9 cellular contexts compared by ENCODE assay signal in the genomic region with DNA sequence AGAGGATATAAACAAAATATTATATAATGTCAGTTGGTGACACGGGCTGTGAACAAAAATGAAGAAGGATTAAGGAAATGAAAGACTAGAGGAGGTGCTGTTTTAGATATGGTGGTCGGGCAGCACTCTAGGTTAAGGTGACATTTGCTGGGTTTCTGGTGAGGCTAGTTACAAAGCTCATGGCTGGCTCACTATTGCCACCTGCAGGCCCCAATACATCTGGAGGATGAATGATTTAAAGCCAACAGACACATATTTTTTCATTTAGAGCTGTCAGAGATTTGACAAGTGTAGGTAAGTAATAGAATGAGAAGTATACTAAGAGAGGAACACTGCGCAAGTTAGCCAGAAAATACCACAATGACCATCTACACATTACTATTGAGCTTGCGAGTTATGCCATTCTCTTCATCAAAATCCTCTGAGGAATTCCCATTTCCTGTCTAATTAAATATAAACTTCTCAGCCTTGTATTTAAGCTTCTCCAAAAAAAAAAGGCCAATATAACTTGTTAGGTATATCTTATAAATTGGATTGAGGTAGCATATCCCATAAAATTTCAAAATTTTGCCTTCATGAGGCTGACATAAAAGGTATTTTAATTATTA. TPM values are rescaled to one million over a fixed set of nuclear protein-coding genes. Genes with fewer than 3 reads are reported as not detected.
DNase-seq lines count a peak whose midpoint lies in the region; ATAC-seq and TF ChIP-seq lines count a peak whose summit lies in the region.
"Had no signal": no experiment of that assay in that cellular context is flagged by ENCODE, and none has a peak within 500 bp of the region (broad histone marks: within the 10 kb centered on the region; RNA-seq: fewer than 3 reads in every experiment).

No MANE protein-coding gene starts in this region.

- TF ChIP-seq POLR2A in right lobe of liver (IDR thresholded peaks at IDR 0.05): no peak

- no peak overlapping the region for H3K27ac Mint-ChIP-seq in stimulated activated naive B cell treated with anti-CD40 and anti-IgM and Interleukin-4, amounts not matched to agents 10 μg/mL and 1 μg/mL and 100 μg/mL, for 72 hours

- H3K36me3 ChIP-seq in WERI-Rb-1: no peaks in the 10 kb centered on the region
- no peaks in the 10 kb centered on the region for H3K36me3 ChIP-seq in right lobe of liver

- H3K27ac ChIP-seq in WERI-Rb-1: no peak overlapping the region
- H3K27ac ChIP-seq in right lobe of liver: peak overlapping the region; percentile 55 to 94 (median 75)
- H3K27ac ChIP-seq: skin epidermis had no signal

- ATAC-seq in Right ventricle myocardium superior (ENCODE audit: poor library complexity) (no peak), right lobe of liver (peak; percentile 40 to 80 (median 64))
- ATAC-seq in stimulated activated naive B cell treated with anti-CD40 and anti-IgM and Interleukin-4, amounts not matched to agents 10 μg/mL and 1 μg/mL and 100 μg/mL, for 72 hours (replicated peaks): peak; percentile 89 to 90

- 14% methylated on average over 4 of the region's 4 CpGs for WGBS in right lobe of liver (ENCODE audit: insufficient coverage, low coverage, low lambda C conversion rate, missing lambda C conversion rate)

- peaks cover 0 to 56% (median 19%) of the 10 kb centered on the region in 4 donors for H3K4me1 ChIP-seq in right lobe of liver

- intact Hi-C loops in Right ventricle myocardium superior (cut with DNase I): loop anchor here (5.0 kb wide), 1 partner anchor 67 kb away; a partner anchor contains a TSS
- intact Hi-C loops in cardiac septum (cut with DNase I): no loop called here
- intact Hi-C loops in right lobe of liver (cut with DNase I): loop anchor here in 1 of 2 donors (5.0 kb wide), 1 partner anchor 57 kb away; a partner anchor contains a TSS

- H3K4me1 Mint-ChIP-seq in stimulated activated naive B cell treated with anti-CD40 and anti-IgM and Interleukin-4, amounts not matched to agents 10 μg/mL and 1 μg/mL and 100 μg/mL, for 72 hours: peaks cover 10 to 12% of the 10 kb centered on the region in 2 donors

- H3K9me3 ChIP-seq in WERI-Rb-1 (ENCODE audit: severe bottlenecking): no peaks in the 10 kb centered on the region
- no peaks in the 10 kb centered on the region for H3K9me3 ChIP-seq in right lobe of liver

- POLR2A ChIA-PET in HEK293T (lab: Yijun Ruan, JAX): interaction anchor here (1.6 kb wide), 1 partner anchor 68 kb away, joined by 13 read pairs; a partner anchor contains a TSS

- H3K27me3 ChIP-seq in WERI-Rb-1 (ENCODE audit: insufficient read depth, low read depth, severe bottlenecking) (peaks cover 8% of the 10 kb centered on the region), right lobe of liver (no peaks in the 10 kb centered on the region)

- H3K9me3 Mint-ChIP-seq in stimulated activated naive B cell treated with anti-CD40 and anti-IgM and Interleukin-4, amounts not matched to agents 10 μg/mL and 1 μg/mL and 100 μg/mL, for 72 hours: peaks cover 0 to 2% of the 10 kb centered on the region in 2 donors

- no peaks in the 10 kb centered on the region for H3K36me3 Mint-ChIP-seq in stimulated activated naive B cell treated with anti-CD40 and anti-IgM and Interleukin-4, amounts not matched to agents 10 μg/mL and 1 μg/mL and 100 μg/mL, for 72 hours

- H3K4me3 ChIP-seq in WERI-Rb-1 (ENCODE audit: low read depth, low read length) (no peak overlapping the region), right lobe of liver (peak overlapping the region in 2 of 3 donors; percentile 10 to 11)
- H3K4me3 ChIP-seq: skin epidermis had no signal

- peak; percentile 79 for TF ChIP-seq CTCF in WERI-Rb-1 (IDR thresholded peaks at IDR 0.05; ENCODE audit: low read depth, low read length)
- peak; percentile 70 to 83 (median 76) for TF ChIP-seq CTCF in right lobe of liver (IDR thresholded peaks at IDR 0.05)

- H3K4me3 Mint-ChIP-seq in stimulated activated naive B cell treated with anti-CD40 and anti-IgM and Interleukin-4, amounts not matched to agents 10 μg/mL and 1 μg/mL and 100 μg/mL, for 72 hours: no peak overlapping the region

- peak; percentile 42 for DNase-seq in Right ventricle myocardium superior
- DNase-seq in cardiac septum (ENCODE audit: low spot score): no peak
- peak; percentile 61 for DNase-seq in HEK293T (ENCODE audit: extremely low spot score)
- peak; percentile 31 for DNase-seq in M059J (ENCODE audit: low read depth)
- peak; percentile 76 for DNase-seq in WERI-Rb-1
- DNase-seq in cerebellum (ENCODE audit: low spot score): peak; percentile 2
- peak; percentile 66 to 80 (median 73) for DNase-seq in right lobe of liver
- DNase-seq in stimulated activated naive B cell treated with anti-CD40 and anti-IgM and Interleukin-4, amounts not matched to agents 10 μg/mL and 1 μg/mL and 100 μg/mL, for 72 hours: peak; percentile 51

- H3K27me3 Mint-ChIP-seq in stimulated activated naive B cell treated with anti-CD40 and anti-IgM and Interleukin-4, amounts not matched to agents 10 μg/mL and 1 μg/mL and 100 μg/mL, for 72 hours: peaks cover 3 to 5% of the 10 kb centered on the region in 2 donors

- CTCF ChIA-PET in HEK293T (lab: Yijun Ruan, JAX): interaction anchor here (0.6 to 5.1 kb wide), 13 partner anchors 12 to 101 kb away, joined by 3 to 67 read pairs (median 4); a partner anchor contains a TSS

TF ChIP-seq in HEK293T, 16 proteins besides CTCF, POLR2A, EP300 and RAD21:
- TF ChIP-seq ARNT (IDR thresholded peaks at IDR 0.05): no peak
- no peak for TF ChIP-seq ZNF384 (IDR thresholded peaks at IDR 0.05)
- TF ChIP-seq SP1 (IDR thresholded peaks at IDR 0.05): no peak
- no peak for TF ChIP-seq TARDBP (IDR thresholded peaks at IDR 0.05)
- TF ChIP-seq, protein P1, sequence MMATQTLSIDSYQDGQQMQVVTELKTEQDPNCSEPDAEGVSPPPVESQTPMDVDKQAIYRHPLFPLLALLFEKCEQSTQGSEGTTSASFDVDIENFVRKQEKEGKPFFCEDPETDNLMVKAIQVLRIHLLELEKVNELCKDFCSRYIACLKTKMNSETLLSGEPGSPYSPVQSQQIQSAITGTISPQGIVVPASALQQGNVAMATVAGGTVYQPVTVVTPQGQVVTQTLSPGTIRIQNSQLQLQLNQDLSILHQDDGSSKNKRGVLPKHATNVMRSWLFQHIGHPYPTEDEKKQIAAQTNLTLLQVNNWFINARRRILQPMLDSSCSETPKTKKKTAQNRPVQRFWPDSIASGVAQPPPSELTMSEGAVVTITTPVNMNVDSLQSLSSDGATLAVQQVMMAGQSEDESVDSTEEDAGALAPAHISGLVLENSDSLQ (IDR thresholded peaks at IDR 0.05): peak; percentile 75
- no peak for TF ChIP-seq SUZ12 (IDR thresholded peaks at IDR 0.05)
- no peak for TF ChIP-seq CTBP1 (IDR thresholded peaks at IDR 0.05; ENCODE audit: borderline replicate concordance)
- no peak for TF ChIP-seq FOXK2 (IDR thresholded peaks at IDR 0.05)

RNA-seq across cellular contexts. Expression of a gene that starts 6.4 kb away (rescaled TPM):
- total RNA-seq in Right ventricle myocardium superior (not detected), cardiac septum (not detected), cerebellum (0.64 TPM), right lobe of liver (over 10,000 TPM in 4 of 6 experiments, 1,000 to 10,000 TPM in 2; 5,578 to 14,578 (median 13,052) TPM)
- total RNA-seq in M059J (2014; rRNA removed; shearing (Covaris generic)): not detected in 2 replicates

RNA-seq across cellular contexts. Expression of a gene that starts 28.3 kb away (rescaled TPM):
- total RNA-seq in Right ventricle myocardium superior: 0.46 TPM
- total RNA-seq in cardiac septum: not detected
- total RNA-seq in M059J (2014; rRNA removed; shearing (Covaris generic)): not detected in 2 replicates
- 0.45 TPM for total RNA-seq in cerebellum
- total RNA-seq in right lobe of liver: over 10,000 TPM in 5 of 6 experiments, 1,000 to 10,000 TPM in 1; 8,384 to 20,319 (median 15,496) TPM

RNA-seq across cellular contexts. Expression of a gene that starts 56.0 kb away (rescaled TPM):
- total RNA-seq in Right ventricle myocardium superior (0.51 TPM), cardiac septum (not detected), cerebellum (0.36 TPM), right lobe of liver (over 10,000 TPM in 5 of 6 experiments, 1,000 to 10,000 TPM in 1; 6,080 to 16,362 (median 11,864) TPM)
- total RNA-seq in M059J (2014; rRNA removed; shearing (Covaris generic)): not detected in 2 replicates

Comparison
In these comparisons a context has a peak if more than half of its experiments do, and no peak if none do; other contexts are left out.
1. RNA of a gene that starts 6.4 kb away (total RNA-seq): 5,578 to 14,578 TPM in right lobe of liver; 0.64 TPM in cerebellum (single experiment), not detected in Right ventricle myocardium superior (single experiment), not detected in cardiac septum (single experiment) and not detected in M059J; every median in the first group is over 1,000 times any median in the second.
2. RNA of a gene that starts 28.3 kb away (total RNA-seq): 8,384 to 20,319 TPM in right lobe of liver; 0.46 TPM in Right ventricle myocardium superior (single experiment), 0.45 TPM in cerebellum (single experiment), not detected in cardiac septum (single experiment) and not detected in M059J; every median in the first group is over 1,000 times any median in the second.
3. RNA of a gene that starts 56.0 kb away (total RNA-seq): 6,080 to 16,362 TPM in right lobe of liver; 0.51 TPM in Right ventricle myocardium superior (single experiment), 0.36 TPM in cerebellum (single experiment), not detected in cardiac septum (single experiment) and not detected in M059J; every median in the first group is over 1,000 times any median in the second.